19 cellular contexts compared by ENCODE assay signal in the genomic region with DNA sequence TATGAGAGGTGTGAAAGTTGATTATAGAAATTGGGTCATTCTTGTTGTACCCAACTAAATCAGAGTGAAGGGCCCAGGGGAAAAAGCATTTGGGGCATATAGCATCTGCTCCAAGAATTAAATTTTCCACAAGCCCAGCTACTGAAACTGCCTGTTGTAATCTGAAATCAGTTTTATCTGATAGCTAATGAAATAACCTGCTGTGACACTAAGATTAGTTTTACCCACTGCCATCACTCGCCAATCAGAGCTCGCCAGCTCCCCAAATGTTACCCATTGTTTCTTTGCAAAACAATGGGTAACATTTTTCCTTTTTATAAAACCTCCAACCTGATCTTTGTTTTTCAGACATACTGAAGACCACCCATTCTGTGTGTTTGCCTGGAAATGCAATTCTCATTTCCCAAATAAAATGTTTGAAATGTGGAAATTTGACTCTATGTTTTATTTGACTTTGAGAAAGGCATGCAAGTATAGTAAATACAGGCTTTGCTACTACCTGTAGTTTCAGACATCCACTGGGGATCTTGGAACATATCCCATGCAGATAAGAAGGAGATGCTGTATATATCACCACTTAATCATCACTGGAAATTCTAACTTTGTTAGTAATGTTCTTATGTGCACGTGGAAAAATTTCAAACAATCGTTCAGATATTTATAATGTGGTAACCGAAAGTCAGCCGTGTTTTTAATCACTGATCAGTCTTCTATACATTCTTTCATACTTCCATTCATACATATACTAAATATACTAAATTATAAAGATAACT.
"Had no signal": no experiment of that assay in that cellular context is flagged by ENCODE, and none has a peak within 500 bp of the region (broad histone marks: within the 10 kb centered on the region; RNA-seq: fewer than 3 reads in every experiment).

No MANE protein-coding gene starts in this region.

- H3K36me3 ChIP-seq: cardiac muscle cell, neutrophil, ovary, prostate gland, spleen, upper lobe of left lung had no signal

- ATAC-seq: activated T-cell treated with anti-CD3 and anti-CD28 coated beads, Interleukin-2, amount 50 U/mL, for 72 hours; foreskin keratinocyte; left ventricle myocardium superior; natural killer cell treated with Interleukin-12 subunit alpha and Interleukin-12 subunit beta and Interleukin-15 and Interleukin-18, amount 100 ng/mL, for 72 hours had no signal

- DNase-seq: activated CD4-positive, alpha-beta T cell treated with anti-CD3 and anti-CD28 coated beads, Interleukin-2, amount 50 U/mL, for 48 hours; activated effector memory CD4-positive, alpha-beta T cell treated with Interleukin-2 at 50 U/mL for 16 hours; activated naive CD4-positive, alpha-beta T cell treated with anti-CD3 and anti-CD28 coated beads, Interleukin-2, amount 10 ng/mL, durations not matched to agents 7 days and 5 days; activated T-cell treated with anti-CD3 and anti-CD28 coated beads, Interleukin-2, amount 50 U/mL, for 72 hours; cortex of kidney; left ventricle myocardium superior; mammary epithelial cell; midbrain; ovary; spleen; stimulated activated CD4-positive, alpha-beta T cell treated with anti-CD3 and anti-CD28 coated beads, Interleukin-4, amount 100 ng/mL, for 1 hour; stimulated activated naive CD4-positive, alpha-beta T cell treated with Interleukin-2 at 50 U/mL for 16 hours; T-helper 2 cell; upper lobe of left lung had no signal

- H3K4me3 ChIP-seq: cardiac muscle cell, ovary, prostate gland, spleen, upper lobe of left lung had no signal

- H3K27ac ChIP-seq: cardiac muscle cell, foreskin keratinocyte, neutrophil, ovary, spleen, upper lobe of left lung had no signal

- H3K4me1 ChIP-seq: foreskin keratinocyte, prostate gland had no signal

- H3K27me3 ChIP-seq: cardiac muscle cell, foreskin keratinocyte, ovary, spleen, upper lobe of left lung had no signal

- H3K9me3 ChIP-seq: neutrophil, ovary, prostate gland, spleen, upper lobe of left lung had no signal
